Comparison of ENCODE assay signal across 11 cellular contexts in the genomic region with DNA sequence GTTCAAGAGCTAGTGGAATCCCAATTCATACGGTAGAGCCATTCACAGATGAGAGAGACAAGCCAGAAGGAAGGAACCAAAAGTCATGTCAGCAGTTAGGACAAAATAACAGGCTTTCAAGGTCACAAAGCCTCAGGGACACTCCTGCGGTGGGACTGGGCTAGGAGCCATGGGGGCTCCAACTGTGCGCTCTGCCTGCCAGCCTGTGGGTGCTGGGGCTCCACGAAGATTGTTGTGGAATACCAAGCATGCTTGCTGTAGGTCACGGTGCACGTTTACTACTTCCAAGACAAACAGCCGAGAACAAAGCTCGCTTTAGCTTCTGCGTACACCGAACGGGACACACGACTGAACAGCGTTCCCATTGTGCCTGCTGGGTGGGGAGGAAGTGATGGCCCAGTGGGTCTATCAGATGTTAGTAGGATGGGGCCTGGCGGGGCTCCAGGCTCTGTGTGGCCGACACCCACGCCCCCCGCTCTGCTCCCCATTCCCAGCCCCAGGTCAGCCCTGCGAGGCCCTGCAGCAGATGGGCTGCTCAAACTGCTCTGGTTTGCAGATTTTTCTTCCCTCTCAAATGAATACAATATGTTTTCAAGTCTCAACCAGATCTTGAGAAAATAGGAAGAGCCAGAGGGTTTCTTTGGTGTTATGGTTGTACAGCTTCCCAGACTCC.
DNase-seq lines count a peak whose midpoint lies in the region; ATAC-seq and TF ChIP-seq lines count a peak whose summit lies in the region.
"Had no signal": no experiment of that assay in that cellular context is flagged by ENCODE, and none has a peak within 500 bp of the region (broad histone marks: within the 10 kb centered on the region; RNA-seq: fewer than 3 reads in every experiment).

No MANE protein-coding gene starts in this region.

- H3K4me1 Mint-ChIP-seq in progenitor cell of endocrine pancreas (ENCODE audit: low read depth) (peaks cover 34% of the 10 kb centered on the region), CD14-positive monocyte (no peaks in the 10 kb centered on the region)

- H3K4me3 Mint-ChIP-seq in progenitor cell of endocrine pancreas (ENCODE audit: low read depth) (no peak overlapping the region), CD14-positive monocyte (no peak overlapping the region)

- DNase-seq in AG10803 (ENCODE audit: low read depth) = peak; percentile 37
- peak; percentile 93 for DNase-seq in astrocyte of the spinal cord (ENCODE audit: low read depth, low spot score)
- DNase-seq in left cardiac atrium = peak; percentile 69
- DNase-seq in progenitor cell of endocrine pancreas (ENCODE audit: low spot score, unreplicated experiment) = no peak
- no peak for DNase-seq in H7
- no peak for DNase-seq in hepatic stellate cell (ENCODE audit: low spot score)
- DNase-seq in CD14-positive monocyte (ENCODE audit: low spot score) = no peak
- DNase-seq: activated CD4-positive, alpha-beta T cell treated with anti-CD3 and anti-CD28 coated beads for 1 hour; KG1; occipital lobe had no signal

- intact Hi-C loops in left cardiac atrium (cut with DNase I) = no loop called here
- intact Hi-C loops in CD14-positive monocyte (cut with micrococcal nuclease) = no loop called here

- no peak for TF ChIP-seq CTCF in AG10803 (conservative IDR thresholded peaks at IDR 0.05; ENCODE audit: low read length)
- TF ChIP-seq CTCF in astrocyte of the spinal cord (IDR thresholded peaks at IDR 0.05; ENCODE audit: low read depth, low read length) = no peak
- no peak for TF ChIP-seq CTCF in progenitor cell of endocrine pancreas (IDR thresholded peaks at IDR 0.05; ENCODE audit: unreplicated experiment)
- TF ChIP-seq CTCF in CD14-positive monocyte (IDR thresholded peaks at IDR 0.05) = no peak

- no peaks in the 10 kb centered on the region for H3K36me3 ChIP-seq in H7 (replicated peaks; ENCODE audit: control insufficient read depth, insufficient read depth, low read length)

- no peak overlapping the region for H3K4me3 ChIP-seq in AG10803 (ENCODE audit: low read length)
- H3K4me3 ChIP-seq in astrocyte of the spinal cord (ENCODE audit: low read depth, low read length) = no peak overlapping the region
- H3K4me3 ChIP-seq in H7 (ENCODE audit: insufficient read depth, low read depth, low read length) = no peak overlapping the region

- H3K27me3 Mint-ChIP-seq in progenitor cell of endocrine pancreas (no peaks in the 10 kb centered on the region), CD14-positive monocyte (ENCODE audit: low read depth in 3 of 3) (peaks cover 1 to 5% (median 3%) of the 10 kb centered on the region in 3 donors)

- ATAC-seq in left cardiac atrium (peak; percentile 58 to 63), GM18868 (IDR thresholded peaks at IDR 0.05; ENCODE audit: unreplicated experiment) (no peak)

- in situ Hi-C loops in astrocyte of the spinal cord (cut with HindIII; ENCODE audit: low sequenced_read_pairs) = no loop called here

- H3K27ac Mint-ChIP-seq in progenitor cell of endocrine pancreas (peak overlapping the region; percentile 37), CD14-positive monocyte (no peak overlapping the region)

- H3K36me3 Mint-ChIP-seq in progenitor cell of endocrine pancreas (ENCODE audit: insufficient read depth) = peaks cover 19% of the 10 kb centered on the region
- H3K36me3 Mint-ChIP-seq in CD14-positive monocyte = no peaks in the 10 kb centered on the region

- no peaks in the 10 kb centered on the region for H3K9me3 Mint-ChIP-seq in progenitor cell of endocrine pancreas (ENCODE audit: low read depth)
- H3K9me3 Mint-ChIP-seq in CD14-positive monocyte = peaks cover 0 to 8% (median 0%) of the 10 kb centered on the region in 7 donors

- H3K27me3 ChIP-seq in H7 (ENCODE audit: control insufficient read depth, insufficient read depth, low read length) = no peaks in the 10 kb centered on the region

Comparison
In these comparisons a context has a peak if more than half of its experiments do, and no peak if none do; other contexts are left out.
1. DNase-seq: peak in AG10803 (single experiment), astrocyte of the spinal cord (single experiment) and left cardiac atrium (single experiment); none in progenitor cell of endocrine pancreas (single experiment), H7 (single experiment), hepatic stellate cell (single experiment) and CD14-positive monocyte (single experiment).